Comparison of ENCODE assay signal across 1 cellular context in the genomic region with DNA sequence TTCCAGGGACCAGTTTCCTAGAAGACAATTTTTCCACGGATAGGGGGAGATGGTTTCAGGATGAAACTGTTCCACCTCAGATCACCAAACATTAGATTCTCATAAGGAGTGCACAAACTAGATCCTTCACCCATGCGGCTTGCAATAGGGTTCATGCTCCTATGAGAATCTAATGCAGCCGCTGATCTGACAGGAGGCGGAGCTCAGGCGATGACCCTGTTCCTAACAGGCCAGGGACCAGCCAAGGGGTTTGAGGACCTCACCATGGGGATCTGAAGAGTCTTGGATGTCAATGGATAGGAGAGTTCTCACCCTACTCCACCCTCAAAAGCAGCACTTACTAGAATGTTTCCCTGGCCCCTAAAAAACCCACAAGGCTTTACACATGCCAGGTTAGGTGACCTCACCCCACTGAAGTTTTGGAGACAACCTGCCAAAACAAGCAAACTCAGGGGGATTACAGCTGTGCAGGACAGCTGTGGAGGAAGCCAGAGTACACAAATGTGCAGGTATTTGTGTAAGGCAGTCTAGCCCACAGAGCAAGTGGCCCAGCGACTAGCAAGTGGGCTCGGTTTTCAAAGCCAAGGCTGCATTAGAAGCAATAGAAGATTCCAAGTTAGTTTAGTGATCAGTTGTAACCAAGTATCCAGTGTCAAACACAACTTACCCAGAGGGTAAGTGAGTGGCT.
TF ChIP-seq lines count a peak whose summit lies in the region.

No MANE protein-coding gene starts in this region.

TF ChIP-seq in HepG2, 621 proteins besides CTCF, POLR2A, EP300 and RAD21 (continues in another document):
- TF ChIP-seq KDM1A (CRISPR knock-in tag; IDR thresholded peaks at IDR 0.05) = no peak
- no peak for TF ChIP-seq SOX6 (IDR thresholded peaks at IDR 0.05)
- TF ChIP-seq SOX6 (CRISPR knock-in tag; IDR thresholded peaks at IDR 0.05) = 0 out of 2 replicates have a peak, but pooled peaks have one; percentile 8
- TF ChIP-seq, protein P1, sequence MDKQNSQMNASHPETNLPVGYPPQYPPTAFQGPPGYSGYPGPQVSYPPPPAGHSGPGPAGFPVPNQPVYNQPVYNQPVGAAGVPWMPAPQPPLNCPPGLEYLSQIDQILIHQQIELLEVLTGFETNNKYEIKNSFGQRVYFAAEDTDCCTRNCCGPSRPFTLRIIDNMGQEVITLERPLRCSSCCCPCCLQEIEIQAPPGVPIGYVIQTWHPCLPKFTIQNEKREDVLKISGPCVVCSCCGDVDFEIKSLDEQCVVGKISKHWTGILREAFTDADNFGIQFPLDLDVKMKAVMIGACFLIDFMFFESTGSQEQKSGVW (CRISPR knock-in tag; IDR thresholded peaks at IDR 0.05; ENCODE audit: borderline replicate concordance) = no peak
- TF ChIP-seq, protein P2, sequence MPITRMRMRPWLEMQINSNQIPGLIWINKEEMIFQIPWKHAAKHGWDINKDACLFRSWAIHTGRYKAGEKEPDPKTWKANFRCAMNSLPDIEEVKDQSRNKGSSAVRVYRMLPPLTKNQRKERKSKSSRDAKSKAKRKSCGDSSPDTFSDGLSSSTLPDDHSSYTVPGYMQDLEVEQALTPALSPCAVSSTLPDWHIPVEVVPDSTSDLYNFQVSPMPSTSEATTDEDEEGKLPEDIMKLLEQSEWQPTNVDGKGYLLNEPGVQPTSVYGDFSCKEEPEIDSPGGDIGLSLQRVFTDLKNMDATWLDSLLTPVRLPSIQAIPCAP (CRISPR knock-in tag; IDR thresholded peaks at IDR 0.05; ENCODE audit: low read depth) = no peak
- 0 out of 2 replicates have a peak, but pooled peaks have one; percentile 10 for TF ChIP-seq ZFY (CRISPR knock-in tag; IDR thresholded peaks at IDR 0.05)
- peak; percentile 27; the same call in 1 of the 2 replicates for TF ChIP-seq ZMYM4 (CRISPR knock-in tag; IDR thresholded peaks at IDR 0.05)
- TF ChIP-seq HOXA3 (CRISPR knock-in tag; IDR thresholded peaks at IDR 0.05) = 0 out of 2 replicates have a peak, but pooled peaks have one; percentile 19
- no peak for TF ChIP-seq LCORL (IDR thresholded peaks at IDR 0.05)
- peak; percentile 69; the same call in 1 of the 2 replicates for TF ChIP-seq LCORL (CRISPR knock-in tag; IDR thresholded peaks at IDR 0.05)
- TF ChIP-seq ZNF772 (CRISPR knock-in tag; IDR thresholded peaks at IDR 0.05) = 0 out of 2 replicates have a peak, but pooled peaks have one; percentile 46
- peak; percentile 40; the same call in 1 of the 2 replicates for TF ChIP-seq MED1 (CRISPR knock-in tag; IDR thresholded peaks at IDR 0.05)
- TF ChIP-seq, protein P3, sequence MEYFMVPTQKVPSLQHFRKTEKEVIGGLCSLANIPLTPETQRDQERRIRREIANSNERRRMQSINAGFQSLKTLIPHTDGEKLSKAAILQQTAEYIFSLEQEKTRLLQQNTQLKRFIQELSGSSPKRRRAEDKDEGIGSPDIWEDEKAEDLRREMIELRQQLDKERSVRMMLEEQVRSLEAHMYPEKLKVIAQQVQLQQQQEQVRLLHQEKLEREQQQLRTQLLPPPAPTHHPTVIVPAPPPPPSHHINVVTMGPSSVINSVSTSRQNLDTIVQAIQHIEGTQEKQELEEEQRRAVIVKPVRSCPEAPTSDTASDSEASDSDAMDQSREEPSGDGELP (IDR thresholded peaks at IDR 0.05; ENCODE audit: borderline replicate concordance, low read depth) = peak; percentile 82; the same call in 1 of the 2 replicates
- TF ChIP-seq, protein P4, sequence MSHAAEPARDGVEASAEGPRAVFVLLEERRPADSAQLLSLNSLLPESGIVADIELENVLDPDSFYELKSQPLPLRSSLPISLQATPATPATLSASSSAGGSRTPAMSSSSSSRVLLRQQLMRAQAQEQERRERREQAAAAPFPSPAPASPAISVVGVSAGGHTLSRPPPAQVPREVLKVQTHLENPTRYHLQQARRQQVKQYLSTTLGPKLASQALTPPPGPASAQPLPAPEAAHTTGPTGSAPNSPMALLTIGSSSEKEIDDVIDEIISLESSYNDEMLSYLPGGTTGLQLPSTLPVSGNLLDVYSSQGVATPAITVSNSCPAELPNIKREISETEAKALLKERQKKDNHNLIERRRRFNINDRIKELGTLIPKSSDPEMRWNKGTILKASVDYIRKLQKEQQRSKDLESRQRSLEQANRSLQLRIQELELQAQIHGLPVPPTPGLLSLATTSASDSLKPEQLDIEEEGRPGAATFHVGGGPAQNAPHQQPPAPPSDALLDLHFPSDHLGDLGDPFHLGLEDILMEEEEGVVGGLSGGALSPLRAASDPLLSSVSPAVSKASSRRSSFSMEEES (CRISPR knock-in tag; IDR thresholded peaks at IDR 0.05) = 0 out of 2 replicates have a peak, but pooled peaks have one; percentile 5
- TF ChIP-seq NFKB2 (CRISPR knock-in tag; IDR thresholded peaks at IDR 0.05; ENCODE audit: borderline replicate concordance) = no peak
- no peak for TF ChIP-seq ZNF549 (CRISPR knock-in tag; IDR thresholded peaks at IDR 0.05)
- peak; percentile 15; the same call in 1 of the 2 replicates for TF ChIP-seq MIER2 (CRISPR knock-in tag; IDR thresholded peaks at IDR 0.05)
- 0 out of 2 replicates have a peak, but pooled peaks have one; percentile 16 for TF ChIP-seq ZNF317 (CRISPR knock-in tag; IDR thresholded peaks at IDR 0.05)
- TF ChIP-seq, protein P5, sequence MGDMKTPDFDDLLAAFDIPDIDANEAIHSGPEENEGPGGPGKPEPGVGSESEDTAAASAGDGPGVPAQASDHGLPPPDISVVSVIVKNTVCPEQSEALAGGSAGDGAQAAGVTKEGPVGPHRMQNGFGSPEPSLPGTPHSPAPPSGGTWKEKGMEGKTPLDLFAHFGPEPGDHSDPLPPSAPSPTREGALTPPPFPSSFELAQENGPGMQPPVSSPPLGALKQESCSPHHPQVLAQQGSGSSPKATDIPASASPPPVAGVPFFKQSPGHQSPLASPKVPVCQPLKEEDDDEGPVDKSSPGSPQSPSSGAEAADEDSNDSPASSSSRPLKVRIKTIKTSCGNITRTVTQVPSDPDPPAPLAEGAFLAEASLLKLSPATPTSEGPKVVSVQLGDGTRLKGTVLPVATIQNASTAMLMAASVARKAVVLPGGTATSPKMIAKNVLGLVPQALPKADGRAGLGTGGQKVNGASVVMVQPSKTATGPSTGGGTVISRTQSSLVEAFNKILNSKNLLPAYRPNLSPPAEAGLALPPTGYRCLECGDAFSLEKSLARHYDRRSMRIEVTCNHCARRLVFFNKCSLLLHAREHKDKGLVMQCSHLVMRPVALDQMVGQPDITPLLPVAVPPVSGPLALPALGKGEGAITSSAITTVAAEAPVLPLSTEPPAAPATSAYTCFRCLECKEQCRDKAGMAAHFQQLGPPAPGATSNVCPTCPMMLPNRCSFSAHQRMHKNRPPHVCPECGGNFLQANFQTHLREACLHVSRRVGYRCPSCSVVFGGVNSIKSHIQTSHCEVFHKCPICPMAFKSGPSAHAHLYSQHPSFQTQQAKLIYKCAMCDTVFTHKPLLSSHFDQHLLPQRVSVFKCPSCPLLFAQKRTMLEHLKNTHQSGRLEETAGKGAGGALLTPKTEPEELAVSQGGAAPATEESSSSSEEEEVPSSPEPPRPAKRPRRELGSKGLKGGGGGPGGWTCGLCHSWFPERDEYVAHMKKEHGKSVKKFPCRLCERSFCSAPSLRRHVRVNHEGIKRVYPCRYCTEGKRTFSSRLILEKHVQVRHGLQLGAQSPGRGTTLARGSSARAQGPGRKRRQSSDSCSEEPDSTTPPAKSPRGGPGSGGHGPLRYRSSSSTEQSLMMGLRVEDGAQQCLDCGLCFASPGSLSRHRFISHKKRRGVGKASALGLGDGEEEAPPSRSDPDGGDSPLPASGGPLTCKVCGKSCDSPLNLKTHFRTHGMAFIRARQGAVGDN (CRISPR knock-in tag; IDR thresholded peaks at IDR 0.05) = peak; percentile 20; the same call in 1 of the 2 replicates
- TF ChIP-seq TEAD3 (CRISPR knock-in tag; optimal IDR thresholded peaks at IDR 0.05; ENCODE audit: borderline replicate concordance) = peak; percentile 12
- no peak for TF ChIP-seq HOXA5 (CRISPR knock-in tag; IDR thresholded peaks at IDR 0.05)
- no peak for TF ChIP-seq BRCA1 (CRISPR knock-in tag; IDR thresholded peaks at IDR 0.05)
- 0 out of 2 replicates have a peak, but pooled peaks have one; percentile 20 for TF ChIP-seq ZKSCAN5 (CRISPR knock-in tag; IDR thresholded peaks at IDR 0.05)
- TF ChIP-seq MAFG (CRISPR knock-in tag; IDR thresholded peaks at IDR 0.05) = no peak
- TF ChIP-seq ZNF577 (CRISPR knock-in tag; IDR thresholded peaks at IDR 0.05; ENCODE audit: borderline replicate concordance, low read depth) = no peak
- 0 out of 2 replicates have a peak, but pooled peaks have one; percentile 40 for TF ChIP-seq ZNF446 (CRISPR knock-in tag; IDR thresholded peaks at IDR 0.05)
- TF ChIP-seq SOX5 (CRISPR knock-in tag; IDR thresholded peaks at IDR 0.05; ENCODE audit: borderline replicate concordance) = peak; percentile 8; the same call in 1 of the 2 replicates
- TF ChIP-seq, protein P6, sequence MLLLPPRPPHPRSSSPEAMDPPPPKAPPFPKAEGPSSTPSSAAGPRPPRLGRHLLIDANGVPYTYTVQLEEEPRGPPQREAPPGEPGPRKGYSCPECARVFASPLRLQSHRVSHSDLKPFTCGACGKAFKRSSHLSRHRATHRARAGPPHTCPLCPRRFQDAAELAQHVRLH (CRISPR knock-in tag; IDR thresholded peaks at IDR 0.05; ENCODE audit: borderline replicate concordance, low read depth) = peak; percentile 51; the same call in 1 of the 2 replicates
- peak; percentile 24; the same call in 1 of the 2 replicates for TF ChIP-seq ZNF335 (CRISPR knock-in tag; IDR thresholded peaks at IDR 0.05)
- TF ChIP-seq, protein P7, sequence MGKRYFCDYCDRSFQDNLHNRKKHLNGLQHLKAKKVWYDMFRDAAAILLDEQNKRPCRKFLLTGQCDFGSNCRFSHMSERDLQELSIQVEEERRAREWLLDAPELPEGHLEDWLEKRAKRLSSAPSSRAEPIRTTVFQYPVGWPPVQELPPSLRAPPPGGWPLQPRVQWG (CRISPR knock-in tag; IDR thresholded peaks at IDR 0.05; ENCODE audit: borderline replicate concordance, low read depth) = no peak
- TF ChIP-seq, protein P8, sequence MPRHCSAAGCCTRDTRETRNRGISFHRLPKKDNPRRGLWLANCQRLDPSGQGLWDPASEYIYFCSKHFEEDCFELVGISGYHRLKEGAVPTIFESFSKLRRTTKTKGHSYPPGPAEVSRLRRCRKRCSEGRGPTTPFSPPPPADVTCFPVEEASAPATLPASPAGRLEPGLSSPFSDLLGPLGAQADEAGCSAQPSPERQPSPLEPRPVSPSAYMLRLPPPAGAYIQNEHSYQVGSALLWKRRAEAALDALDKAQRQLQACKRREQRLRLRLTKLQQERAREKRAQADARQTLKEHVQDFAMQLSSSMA (CRISPR knock-in tag; IDR thresholded peaks at IDR 0.05) = 0 out of 2 replicates have a peak, but pooled peaks have one; percentile 53
- TF ChIP-seq, protein P9, sequence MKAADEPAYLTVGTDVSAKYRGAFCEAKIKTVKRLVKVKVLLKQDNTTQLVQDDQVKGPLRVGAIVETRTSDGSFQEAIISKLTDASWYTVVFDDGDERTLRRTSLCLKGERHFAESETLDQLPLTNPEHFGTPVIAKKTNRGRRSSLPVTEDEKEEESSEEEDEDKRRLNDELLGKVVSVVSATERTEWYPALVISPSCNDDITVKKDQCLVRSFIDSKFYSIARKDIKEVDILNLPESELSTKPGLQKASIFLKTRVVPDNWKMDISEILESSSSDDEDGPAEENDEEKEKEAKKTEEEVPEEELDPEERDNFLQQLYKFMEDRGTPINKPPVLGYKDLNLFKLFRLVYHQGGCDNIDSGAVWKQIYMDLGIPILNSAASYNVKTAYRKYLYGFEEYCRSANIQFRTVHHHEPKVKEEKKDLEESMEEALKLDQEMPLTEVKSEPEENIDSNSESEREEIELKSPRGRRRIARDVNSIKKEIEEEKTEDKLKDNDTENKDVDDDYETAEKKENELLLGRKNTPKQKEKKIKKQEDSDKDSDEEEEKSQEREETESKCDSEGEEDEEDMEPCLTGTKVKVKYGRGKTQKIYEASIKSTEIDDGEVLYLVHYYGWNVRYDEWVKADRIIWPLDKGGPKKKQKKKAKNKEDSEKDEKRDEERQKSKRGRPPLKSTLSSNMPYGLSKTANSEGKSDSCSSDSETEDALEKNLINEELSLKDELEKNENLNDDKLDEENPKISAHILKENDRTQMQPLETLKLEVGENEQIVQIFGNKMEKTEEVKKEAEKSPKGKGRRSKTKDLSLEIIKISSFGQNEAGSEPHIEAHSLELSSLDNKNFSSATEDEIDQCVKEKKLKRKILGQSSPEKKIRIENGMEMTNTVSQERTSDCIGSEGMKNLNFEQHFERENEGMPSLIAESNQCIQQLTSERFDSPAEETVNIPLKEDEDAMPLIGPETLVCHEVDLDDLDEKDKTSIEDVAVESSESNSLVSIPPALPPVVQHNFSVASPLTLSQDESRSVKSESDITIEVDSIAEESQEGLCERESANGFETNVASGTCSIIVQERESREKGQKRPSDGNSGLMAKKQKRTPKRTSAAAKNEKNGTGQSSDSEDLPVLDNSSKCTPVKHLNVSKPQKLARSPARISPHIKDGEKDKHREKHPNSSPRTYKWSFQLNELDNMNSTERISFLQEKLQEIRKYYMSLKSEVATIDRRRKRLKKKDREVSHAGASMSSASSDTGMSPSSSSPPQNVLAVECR (CRISPR knock-in tag; IDR thresholded peaks at IDR 0.05; ENCODE audit: borderline replicate concordance) = 0 out of 2 replicates have a peak, but pooled peaks have one; percentile 26
- TF ChIP-seq ELF1 (CRISPR knock-in tag; IDR thresholded peaks at IDR 0.05) = 0 out of 2 replicates have a peak, but pooled peaks have one; percentile 17
- peak; percentile 28; the same call in 1 of the 2 replicates for TF ChIP-seq SALL1 (CRISPR knock-in tag; IDR thresholded peaks at IDR 0.05)
- TF ChIP-seq KLF15 (CRISPR knock-in tag; IDR thresholded peaks at IDR 0.05; ENCODE audit: borderline replicate concordance) = no peak
- TF ChIP-seq, protein P10, sequence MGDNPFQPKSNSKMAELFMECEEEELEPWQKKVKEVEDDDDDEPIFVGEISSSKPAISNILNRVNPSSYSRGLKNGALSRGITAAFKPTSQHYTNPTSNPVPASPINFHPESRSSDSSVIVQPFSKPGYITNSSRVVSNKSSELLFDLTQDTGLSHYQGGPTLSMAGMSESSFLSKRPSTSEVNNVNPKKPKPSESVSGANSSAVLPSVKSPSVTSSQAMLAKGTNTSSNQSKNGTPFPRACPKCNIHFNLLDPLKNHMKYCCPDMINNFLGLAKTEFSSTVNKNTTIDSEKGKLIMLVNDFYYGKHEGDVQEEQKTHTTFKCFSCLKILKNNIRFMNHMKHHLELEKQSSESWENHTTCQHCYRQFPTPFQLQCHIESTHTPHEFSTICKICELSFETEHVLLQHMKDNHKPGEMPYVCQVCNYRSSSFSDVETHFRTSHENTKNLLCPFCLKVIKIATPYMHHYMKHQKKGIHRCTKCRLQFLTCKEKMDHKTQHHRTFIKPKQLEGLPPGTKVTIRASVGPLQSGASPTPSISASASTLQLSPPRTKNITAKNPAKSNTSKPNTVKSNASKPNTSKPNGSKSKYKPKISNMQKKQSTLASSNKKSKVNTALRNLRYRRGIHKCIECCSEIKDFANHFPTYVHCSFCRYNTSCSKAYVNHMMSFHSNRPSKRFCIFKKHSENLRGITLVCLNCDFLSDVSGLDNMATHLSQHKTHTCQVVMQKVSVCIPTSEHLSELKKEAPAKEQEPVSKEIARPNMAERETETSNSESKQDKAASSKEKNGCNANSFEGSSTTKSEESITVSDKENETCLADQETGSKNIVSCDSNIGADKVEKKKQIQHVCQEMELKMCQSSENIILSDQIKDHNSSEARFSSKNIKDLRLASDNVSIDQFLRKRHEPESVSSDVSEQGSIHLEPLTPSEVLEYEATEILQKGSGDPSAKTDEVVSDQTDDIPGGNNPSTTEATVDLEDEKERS (CRISPR knock-in tag; IDR thresholded peaks at IDR 0.05) = peak; percentile 64; the same call in 1 of the 2 replicates
- peak; percentile 34; the same call in 1 of the 2 replicates for TF ChIP-seq HDAC2 (CRISPR knock-in tag; IDR thresholded peaks at IDR 0.05)
